Comparison of ENCODE assay signal across 14 cellular contexts in genomic region chr6:85418059-85418458, GRCh38. TPM values are rescaled to one million over a fixed set of nuclear protein-coding genes. Genes with fewer than 3 reads are reported as not detected.
DNase-seq lines count a peak whose midpoint lies in the region; ATAC-seq, FAIRE-seq and TF ChIP-seq lines count a peak whose summit lies in the region.
"Had no signal": no experiment of that assay in that cellular context is flagged by ENCODE, and none has a peak within 500 bp of the region (broad histone marks: within the 10 kb centered on the region; RNA-seq: fewer than 3 reads in every experiment).

No MANE protein-coding gene starts in this region.

- H3K4me3 ChIP-seq in HCT116 (replicated peaks in 1 of 2; ENCODE audit: low read depth in 1 of 2, low read length in 2 of 2) (no peak overlapping the region), brain microvascular endothelial cell (ENCODE audit: low read depth, low read length) (no peak overlapping the region), keratinocyte (ENCODE audit: control insufficient read depth in 2 of 3, extremely low read depth in 1 of 3, insufficient read depth in 2 of 3, low read depth in 1 of 3, low read length in 3 of 3) (no peak overlapping the region), vagina (no peak overlapping the region)
- H3K4me3 ChIP-seq: gastrocnemius medialis had no signal

- H3K27ac ChIP-seq in HCT116 (ENCODE audit: low read depth, low read length) (no peak overlapping the region), brain microvascular endothelial cell (no peak overlapping the region), keratinocyte (ENCODE audit: control insufficient read depth, insufficient read depth, low read length) (no peak overlapping the region), vagina (peak overlapping the region; percentile 30)
- H3K27ac ChIP-seq: gastrocnemius medialis had no signal

- ATAC-seq in HCT116, result peak; percentile 50; the same call in 1 of the 2 replicates
- no peak for ATAC-seq in HG03571 (IDR thresholded peaks at IDR 0.05; ENCODE audit: unreplicated experiment)
- ATAC-seq: gastrocnemius medialis, T-cell had no signal

- POLR2A ChIA-PET in HCT116 (lab: Charles Lee), result no interaction called here
- POLR2A ChIA-PET in HEK293T (lab: Yijun Ruan, JAX), result no interaction called here

- dilution Hi-C loops in keratinocyte (cut with MboI; ENCODE audit: extremely low pct_ligation_motif_present, low sequenced_read_pairs), result no loop called here

- TF ChIP-seq RAD21 in HCT116 (IDR thresholded peaks at IDR 0.05; ENCODE audit: low read depth), result no peak

- no peak for DNase-seq in HCT116 (ENCODE audit: low read depth, low spot score)
- DNase-seq in brain microvascular endothelial cell, result peak; percentile 40
- no peak for DNase-seq in keratinocyte (ENCODE audit: low read depth, low spot score)
- no peak for DNase-seq in vagina (ENCODE audit: extremely low spot score in 2 of 2)
- DNase-seq in HEK293T (ENCODE audit: extremely low spot score), result no peak
- no peak for DNase-seq in NCI-H128 (lab: John Stamatoyannopoulos, UW; ENCODE audit: unreplicated experiment)
- DNase-seq: activated CD4-positive, CD25-positive, alpha-beta regulatory T cell; gastrocnemius medialis; immature natural killer cell; stimulated activated CD4-positive, alpha-beta T cell treated with anti-CD3 and anti-CD28 coated beads, Interleukin-4, amount 100 ng/mL, for 24 hours; stimulated activated naive B cell treated with anti-CD40 and anti-IgM and Interleukin-4, amounts not matched to agents 10 μg/mL and 1 μg/mL and 100 μg/mL, for 72 hours; T-cell had no signal

- peak; percentile 34 for FAIRE-seq in keratinocyte (lab: Jason Lieb, UNC)

- H3K9me3 ChIP-seq in HCT116 (ENCODE audit: control insufficient read depth in 1 of 2, insufficient read depth in 1 of 2, low read depth in 1 of 2, low read length in 2 of 2), result no peaks in the 10 kb centered on the region
- no peaks in the 10 kb centered on the region for H3K9me3 ChIP-seq in keratinocyte (ENCODE audit: control insufficient read depth, low read depth, low read length)
- no peaks in the 10 kb centered on the region for H3K9me3 ChIP-seq in vagina
- H3K9me3 ChIP-seq: gastrocnemius medialis had no signal

- H3K4me1 ChIP-seq in HCT116 (ENCODE audit: control insufficient read depth in 1 of 2, insufficient read depth in 2 of 2, low read length in 2 of 2) (peaks cover 0 to 14% of the 10 kb centered on the region in 2 experiments; a peak in 2 of 4 replicates), keratinocyte (ENCODE audit: control insufficient read depth, extremely low read depth, insufficient read depth, low read length) (peaks cover 21% of the 10 kb centered on the region), vagina (peaks cover 11% of the 10 kb centered on the region)
- H3K4me1 ChIP-seq: gastrocnemius medialis had no signal

- CTCF ChIA-PET in HCT116 (lab: Charles Lee) (no interaction called here), HEK293T (lab: Yijun Ruan, JAX) (no interaction called here)

- H3K36me3 ChIP-seq in HCT116 (ENCODE audit: control insufficient read depth in 1 of 2, insufficient read depth in 2 of 2, low read length in 2 of 2) (no peaks in the 10 kb centered on the region), brain microvascular endothelial cell (replicated peaks) (no peaks in the 10 kb centered on the region), keratinocyte (ENCODE audit: control insufficient read depth in 2 of 2, extremely low read depth in 1 of 2, insufficient read depth in 2 of 2, low read length in 2 of 2) (no peaks in the 10 kb centered on the region), vagina (no peaks in the 10 kb centered on the region)
- H3K36me3 ChIP-seq: gastrocnemius medialis had no signal

- no peak for TF ChIP-seq CTCF in HCT116 (IDR thresholded peaks at IDR 0.05 in 2 of 3, conservative IDR thresholded peaks at IDR 0.05 in 1 of 3; ENCODE audit: borderline replicate concordance in 1 of 3, insufficient read depth in 1 of 3, low read depth in 2 of 3, low read length in 2 of 3)
- no peak for TF ChIP-seq CTCF in brain microvascular endothelial cell (IDR thresholded peaks at IDR 0.05; ENCODE audit: low read depth, low read length, missing control alignments)
- TF ChIP-seq CTCF in keratinocyte (optimal IDR thresholded peaks at IDR 0.05 in 1 of 3, IDR thresholded peaks at IDR 0.05 in 1 of 3, conservative IDR thresholded peaks at IDR 0.05 in 1 of 3; ENCODE audit: extremely low read depth in 1 of 3, insufficient read depth in 2 of 3, low read length in 3 of 3), result no peak
- no peak for TF ChIP-seq CTCF in vagina (IDR thresholded peaks at IDR 0.05)

- in situ Hi-C loops in brain microvascular endothelial cell (cut with HindIII; ENCODE audit: low pct_ligation_motif_present, low sequenced_read_pairs), result no loop called here

- no peaks in the 10 kb centered on the region for H3K27me3 ChIP-seq in HCT116 (ENCODE audit: insufficient read depth, low read length)
- no peaks in the 10 kb centered on the region for H3K27me3 ChIP-seq in brain microvascular endothelial cell (replicated peaks)
- H3K27me3 ChIP-seq in keratinocyte (ENCODE audit: control insufficient read depth, extremely low read depth, insufficient read depth, low read length), result no peaks in the 10 kb centered on the region
- H3K27me3 ChIP-seq in vagina, result no peaks in the 10 kb centered on the region
- H3K27me3 ChIP-seq: gastrocnemius medialis had no signal

- intact Hi-C loops in HCT116 (cut with micrococcal nuclease), result no loop called here
- intact Hi-C loops in vagina (cut with DNase I), result no loop called here

- no peaks in the 10 kb centered on the region for H3K9me1 ChIP-seq in keratinocyte (ENCODE audit: control insufficient read depth, extremely low read depth, insufficient read depth, low read length)

- no peaks in the 10 kb centered on the region for H3K9me2 ChIP-seq in HCT116 (ENCODE audit: insufficient read depth)

- H3K9ac ChIP-seq in HCT116 (ENCODE audit: low read length) (no peak overlapping the region), keratinocyte (ENCODE audit: control insufficient read depth, extremely low read depth, insufficient read depth, low read length) (no peak overlapping the region)

- RAD21 ChIA-PET in HCT116 (lab: Charles Lee; ENCODE audit: low non-redundant PET in 1 of 2, low total read pairs in 2 of 2, uncharacterized antibody in 2 of 2, unreplicated experiment in 2 of 2), result no interaction called here

- no peak for TF ChIP-seq POLR2A in HCT116 (IDR thresholded peaks at IDR 0.05; ENCODE audit: borderline replicate concordance, extremely low read depth, insufficient read depth, insufficient read length)
- no peak for TF ChIP-seq POLR2A in vagina (IDR thresholded peaks at IDR 0.05)

- peak overlapping the region; percentile 59 for H2AFZ ChIP-seq in HCT116 (ENCODE audit: low read depth, low read length, poor library complexity, severe bottlenecking)
- peak overlapping the region; percentile 59 for H2AFZ ChIP-seq in keratinocyte (ENCODE audit: control insufficient read depth, low read length)

- peak overlapping the region; percentile 23; the same call in 1 of the 2 replicates for H3K4me2 ChIP-seq in HCT116 (ENCODE audit: low read length)
- H3K4me2 ChIP-seq in keratinocyte (ENCODE audit: control insufficient read depth, extremely low read depth, insufficient read depth, low read depth, low read length), result no peak overlapping the region

- H3K79me2 ChIP-seq in HCT116 (ENCODE audit: insufficient read depth, low read length), result no peaks in the 10 kb centered on the region
- no peaks in the 10 kb centered on the region for H3K79me2 ChIP-seq in keratinocyte (ENCODE audit: control insufficient read depth, insufficient read depth, low read length)

- H4K20me1 ChIP-seq in HCT116 (ENCODE audit: insufficient read depth) (no peaks in the 10 kb centered on the region), keratinocyte (ENCODE audit: control insufficient read depth, extremely low read depth, insufficient read depth, low read length) (no peaks in the 10 kb centered on the region)

- BruUV-seq in HCT116 (replicated peaks; lab: Mats Ljungman, UMichigan), result no TSS peak

TF ChIP-seq in HCT116, 20 proteins besides CTCF, POLR2A, EP300 and RAD21 (continues in another document):
- TF ChIP-seq ZNF274 (IDR thresholded peaks at IDR 0.05; ENCODE audit: low read depth, low read length), result no peak
- no peak for TF ChIP-seq CBX3 (IDR thresholded peaks at IDR 0.05; ENCODE audit: low read depth)

TF ChIP-seq in HEK293T, 16 proteins besides CTCF, POLR2A, EP300 and RAD21:
- no peak for TF ChIP-seq LEF1 (IDR thresholded peaks at IDR 0.05; ENCODE audit: borderline replicate concordance)
- TF ChIP-seq SP1 (IDR thresholded peaks at IDR 0.05), result no peak
- no peak for TF ChIP-seq FOXA1 (IDR thresholded peaks at IDR 0.05)
- no peak for TF ChIP-seq SUZ12 (IDR thresholded peaks at IDR 0.05)
- no peak for TF ChIP-seq CTBP1 (IDR thresholded peaks at IDR 0.05; ENCODE audit: borderline replicate concordance)
- no peak for TF ChIP-seq ELF4 (IDR thresholded peaks at IDR 0.05)
- no peak for TF ChIP-seq FOXK2 (IDR thresholded peaks at IDR 0.05)
- TF ChIP-seq ZNF384 (IDR thresholded peaks at IDR 0.05), result no peak
- no peak for TF ChIP-seq TARDBP (IDR thresholded peaks at IDR 0.05)
- no peak for TF ChIP-seq BHLHE40 (IDR thresholded peaks at IDR 0.05; ENCODE audit: borderline replicate concordance)
- TF ChIP-seq PKNOX1 (IDR thresholded peaks at IDR 0.05), result no peak
- no peak for TF ChIP-seq FOXM1 (IDR thresholded peaks at IDR 0.05; ENCODE audit: borderline replicate concordance)
- no peak for TF ChIP-seq L3MBTL2 (conservative IDR thresholded peaks at IDR 0.05)

RNA-seq across cellular contexts. Expression of gene NT5E, which starts 31.8 kb away (rescaled TPM):
- total RNA-seq in HCT116 (2021; ENCODE audit: unreplicated experiment) (68.2 TPM), vagina (87.2 TPM)
- polyA plus RNA-seq in HCT116 (2012), result 86.0 and 100 TPM in 2 replicates
- 114 to 280 TPM (median 268 TPM) in 3 replicates for polyA plus RNA-seq in keratinocyte
- 14.3 TPM for polyA plus RNA-seq in keratinocyte (2011; ENCODE audit: low read depth)
- 116 and 207 TPM in 2 replicates for polyA plus RNA-seq in keratinocyte (2011; cell fraction: cytosol; rRNA removed)
- 173 and 193 TPM in 2 replicates for polyA plus RNA-seq in keratinocyte (2011; cell fraction: nucleus; rRNA removed)
- polyA plus RNA-seq in keratinocyte (2012; ENCODE audit: low replicate concordance), result 33.4 and 214 TPM in 2 replicates
- 118 to 284 TPM (median 138 TPM) in 3 replicates for polyA minus RNA-seq in keratinocyte
- polyA minus RNA-seq in keratinocyte (2011; cell fraction: cytosol; rRNA and poly(A)+ RNA removed), result 325 TPM
- polyA minus RNA-seq in keratinocyte (2011; cell fraction: nucleus; rRNA and poly(A)+ RNA removed), result 170 and 250 TPM in 2 replicates
- total RNA-seq: OCI-LY7 had no signal
